In the genomic region with DNA sequence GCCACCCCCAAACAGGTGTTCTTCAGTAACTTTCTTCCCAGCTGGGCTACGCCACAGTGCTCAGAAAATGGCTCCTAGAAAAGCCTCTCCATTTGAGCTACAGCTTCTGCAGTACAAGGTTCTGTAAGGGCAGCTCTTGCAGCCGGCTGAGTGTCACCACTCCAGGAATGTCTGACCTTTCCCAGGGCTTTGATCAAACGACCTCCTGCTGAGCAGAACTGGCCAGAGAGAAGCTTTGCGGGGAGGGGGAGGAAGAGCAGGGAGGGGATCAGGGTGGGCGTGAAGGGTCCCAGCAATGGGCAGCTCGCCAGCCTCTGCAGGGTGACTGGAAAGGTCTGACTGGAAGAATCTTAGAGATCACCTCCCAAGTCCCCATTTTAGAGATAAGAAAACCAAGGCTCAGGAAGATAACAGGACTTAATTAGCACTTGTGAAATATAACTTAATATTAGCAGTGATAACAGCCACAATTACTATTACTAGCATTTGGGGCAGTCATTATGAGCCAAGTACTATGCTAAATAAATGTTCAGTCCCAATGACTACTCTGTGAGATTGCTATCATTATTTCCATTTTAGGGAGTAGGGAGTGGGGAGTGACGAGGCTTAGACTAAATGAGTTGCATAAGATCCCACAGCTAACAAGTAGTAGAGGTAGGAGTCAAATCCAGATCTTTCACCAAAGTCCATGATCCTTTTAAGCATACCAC, we compare ENCODE assay signal across 12 cellular contexts. TPM values are rescaled to one million over a fixed set of nuclear protein-coding genes. Genes with fewer than 3 reads are reported as not detected.
A peak's percentile ranks its signal among the peaks of the same experiment; 100 is the strongest.
DNase-seq lines count a peak whose midpoint lies in the region; ATAC-seq and TF ChIP-seq lines count a peak whose summit lies in the region.
"Had no signal": no experiment of that assay in that cellular context is flagged by ENCODE, and none has a peak within 500 bp of the region (broad histone marks: within the 10 kb centered on the region; RNA-seq: fewer than 3 reads in every experiment).

No MANE protein-coding gene starts in this region.

- peaks cover 61% of the 10 kb centered on the region for H3K36me3 Mint-ChIP-seq in activated naive CD4-positive, alpha-beta T cell treated with anti-CD3 and anti-CD28 coated beads, Interleukin-2, amount 10 ng/mL, durations not matched to agents 7 days and 5 days

- H3K36me3 ChIP-seq in Panc1 (ENCODE audit: control insufficient read depth, insufficient read depth, low read length) (no peaks in the 10 kb centered on the region), smooth muscle cell (ENCODE audit: low read depth) (no peaks in the 10 kb centered on the region)
- H3K36me3 ChIP-seq: ovary had no signal

- POLR2A ChIA-PET in Panc1 (lab: Charles Lee), result no interaction called here

- intact Hi-C loops in Panc1 (cut with micrococcal nuclease; ENCODE audit: unreplicated experiment) (no loop called here), dorsolateral prefrontal cortex (cut with DNase I) (no loop called here)

- BruUV-seq in Panc1 (replicated peaks; lab: Mats Ljungman, UMichigan), result no TSS peak

- peaks cover 31% of the 10 kb centered on the region for H3F3A ChIP-seq in smooth muscle cell (ENCODE audit: low read depth)

- H2AFZ ChIP-seq in smooth muscle cell (ENCODE audit: low read depth), result no peak overlapping the region

- CTCF ChIA-PET in activated naive CD4-positive, alpha-beta T cell treated with anti-CD3 and anti-CD28 coated beads, Interleukin-2, amount 10 ng/mL, durations not matched to agents 7 days and 5 days (lab: Charles Lee), result interaction anchor here (0.7 to 1.7 kb wide), 3 partner anchors 10 to 86 kb away, joined by 3 to 5 read pairs (median 4); no protein-coding TSS in a partner anchor
- CTCF ChIA-PET in Panc1 (lab: Charles Lee), result no interaction called here

- H3K4me1 Mint-ChIP-seq in activated naive CD4-positive, alpha-beta T cell treated with anti-CD3 and anti-CD28 coated beads, Interleukin-2, amount 10 ng/mL, durations not matched to agents 7 days and 5 days, result peaks cover 94% of the 10 kb centered on the region

- H3K27ac ChIP-seq in Panc1 (ENCODE audit: low read length) (peak overlapping the region; percentile 7; the same call in 1 of the 2 replicates), smooth muscle cell (ENCODE audit: low read depth) (peak overlapping the region; percentile 50), dorsolateral prefrontal cortex (peak overlapping the region in 2 of 59 donors; percentile 10 to 26)
- H3K27ac ChIP-seq: epithelial cell of prostate, ovary had no signal

- H3K9me3 Mint-ChIP-seq in activated naive CD4-positive, alpha-beta T cell treated with anti-CD3 and anti-CD28 coated beads, Interleukin-2, amount 10 ng/mL, durations not matched to agents 7 days and 5 days, result no peaks in the 10 kb centered on the region

- H3K27me3 Mint-ChIP-seq in activated naive CD4-positive, alpha-beta T cell treated with anti-CD3 and anti-CD28 coated beads, Interleukin-2, amount 10 ng/mL, durations not matched to agents 7 days and 5 days, result no peaks in the 10 kb centered on the region

- H3K27me3 ChIP-seq in Panc1 (ENCODE audit: control insufficient read depth, insufficient read depth, low read length) (no peaks in the 10 kb centered on the region), smooth muscle cell (ENCODE audit: low read depth) (no peaks in the 10 kb centered on the region), dorsolateral prefrontal cortex (peaks cover 0 to 2% (median 0%) of the 10 kb centered on the region in 45 donors)
- H3K27me3 ChIP-seq: ovary had no signal

- H3K4me2 ChIP-seq in smooth muscle cell, result peak overlapping the region; percentile 28

- H3K9ac ChIP-seq in smooth muscle cell (ENCODE audit: low read depth), result no peak overlapping the region

- H3K4me1 ChIP-seq in Panc1 (ENCODE audit: control insufficient read depth, insufficient read depth, low read length) (peaks cover 8% of the 10 kb centered on the region), smooth muscle cell (ENCODE audit: low read depth) (peaks cover 34% of the 10 kb centered on the region)

- H4K20me1 ChIP-seq in smooth muscle cell (ENCODE audit: low read depth), result peaks cover 86% of the 10 kb centered on the region

- no peak for DNase-seq in activated naive CD4-positive, alpha-beta T cell treated with anti-CD3 and anti-CD28 coated beads, Interleukin-2, amount 10 ng/mL, durations not matched to agents 7 days and 5 days
- no peak for DNase-seq in activated naive CD4-positive, alpha-beta T cell treated with Interleukin-2 at 50 U/mL for 16 hours
- DNase-seq in Panc1 (ENCODE audit: low read depth, low spot score), result no peak
- DNase-seq in ecto neural progenitor cell (ENCODE audit: low spot score), result peak; percentile 78
- DNase-seq in smooth muscle cell (lab: John Stamatoyannopoulos, UW; ENCODE audit: unreplicated experiment), result no peak
- DNase-seq in stimulated activated CD4-positive, alpha-beta T cell treated with anti-CD3 and anti-CD28 coated beads, Interleukin-12 subunit alpha, Interleukin-12 subunit beta, amount 100 ng/mL, for 4 hours, result no peak
- no peak for DNase-seq in dorsolateral prefrontal cortex
- DNase-seq: NCI-H82; ovary; stimulated activated CD4-positive, alpha-beta T cell treated with anti-CD3 and anti-CD28 coated beads, Interleukin-2, amount 100 ng/mL, for 48 hours had no signal

- H3K4me3 ChIP-seq in Panc1 (ENCODE audit: low read depth in 2 of 2, low read length in 2 of 2) (no peak overlapping the region), smooth muscle cell (no peak overlapping the region), dorsolateral prefrontal cortex (no peak overlapping the region)
- H3K4me3 ChIP-seq: ovary had no signal

- peak overlapping the region; percentile 56 for H3K4me3 Mint-ChIP-seq in activated naive CD4-positive, alpha-beta T cell treated with anti-CD3 and anti-CD28 coated beads, Interleukin-2, amount 10 ng/mL, durations not matched to agents 7 days and 5 days

- ATAC-seq in Panc1 (peak; percentile 52; the same call in 1 of the 2 replicates), GM21723 (IDR thresholded peaks at IDR 0.05; ENCODE audit: unreplicated experiment) (no peak)

- H3K27ac Mint-ChIP-seq in activated naive CD4-positive, alpha-beta T cell treated with anti-CD3 and anti-CD28 coated beads, Interleukin-2, amount 10 ng/mL, durations not matched to agents 7 days and 5 days, result peak overlapping the region; percentile 95

- WGBS in smooth muscle cell (ENCODE audit: low lambda C conversion rate), result 14% methylated on average over 7 of the region's 7 CpGs

- in situ Hi-C loops in Panc1 (cut with HindIII; ENCODE audit: low pct_unique_long_range_greater_than_20kb, low sequenced_read_pairs), result no loop called here

- H3K79me2 ChIP-seq in smooth muscle cell (ENCODE audit: low read depth), result peaks cover 49% of the 10 kb centered on the region

- TF ChIP-seq CTCF in Panc1 (IDR thresholded peaks at IDR 0.05) (no peak), smooth muscle cell (IDR thresholded peaks at IDR 0.05; ENCODE audit: borderline replicate concordance, insufficient read depth, poor library complexity, severe bottlenecking) (no peak), dorsolateral prefrontal cortex (IDR thresholded peaks at IDR 0.05 in 54 of 56, conservative IDR thresholded peaks at IDR 0.05 in 2 of 56; ENCODE audit: low read depth in 1 of 56, partially characterized antibody in 56 of 56) (no peak)

- H3K9me3 ChIP-seq in Panc1 (ENCODE audit: control insufficient read depth, insufficient read depth, low read depth, low read length), result no peaks in the 10 kb centered on the region
- no peaks in the 10 kb centered on the region for H3K9me3 ChIP-seq in smooth muscle cell (replicated peaks; ENCODE audit: low read depth)
- H3K9me3 ChIP-seq: ovary had no signal

RNA-seq across cellular contexts. Expression of gene LEF1, which starts 51.1 kb away (rescaled TPM):
- 0.54 TPM for total RNA-seq in Panc1 (2021; ENCODE audit: unreplicated experiment)
- polyA plus RNA-seq in Panc1 (2012; ENCODE audit: insufficient read length), result 0.21 TPM
- total RNA-seq in smooth muscle cell, result 82.1 and 96.2 TPM in 2 replicates
- polyA plus RNA-seq in smooth muscle cell, result 66.9 and 87.3 TPM in 2 replicates
- total RNA-seq in dorsolateral prefrontal cortex, result 10 to 100 TPM in 64 of 120 experiments, 1 to 10 TPM in 56; 3.3 to 28.2 (median 10.4) TPM
